22 cellular contexts compared by ENCODE assay signal in the genomic region with DNA sequence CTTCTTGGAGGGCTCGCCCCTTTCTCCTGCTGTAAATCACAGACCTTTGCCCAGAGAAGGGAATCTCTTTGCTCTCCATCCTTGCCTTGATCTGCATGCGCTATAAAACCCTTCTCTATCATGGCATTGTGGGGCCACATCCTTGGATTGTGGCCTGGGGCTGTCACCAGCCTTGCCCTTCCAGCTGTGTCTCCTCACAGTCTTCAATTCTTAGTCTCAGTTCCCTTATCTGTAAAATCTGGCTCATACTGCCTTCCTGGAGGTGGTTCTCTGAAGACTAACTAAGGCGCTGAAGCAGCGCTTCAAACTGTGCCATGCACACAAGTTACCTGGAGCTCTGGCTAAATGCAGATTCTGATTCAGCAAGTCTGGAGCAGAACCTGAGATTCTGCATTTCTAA.
"Had no signal": no experiment of that assay in that cellular context is flagged by ENCODE, and none has a peak within 500 bp of the region (broad histone marks: within the 10 kb centered on the region; RNA-seq: fewer than 3 reads in every experiment).

No MANE protein-coding gene starts in this region.

- H3K4me3 ChIP-seq: colonic mucosa, gastroesophageal sphincter, heart left ventricle, spleen, tibial nerve had no signal

- H3K9me3 ChIP-seq: colonic mucosa, gastroesophageal sphincter, heart left ventricle, spleen, tibial nerve had no signal

- H3K27me3 ChIP-seq: brain microvascular endothelial cell, colonic mucosa, gastroesophageal sphincter, heart left ventricle, spleen, tibial nerve had no signal

- H3K36me3 ChIP-seq: brain microvascular endothelial cell, colonic mucosa, gastroesophageal sphincter, heart left ventricle, spleen, tibial nerve had no signal

- DNase-seq: activated CD4-positive, alpha-beta T cell treated with anti-CD3 and anti-CD28 coated beads, Interleukin-2, amount 50 U/mL, for 1 hour; activated CD4-positive, CD25-positive, alpha-beta regulatory T cell treated with anti-CD3 and anti-CD28 coated beads, Interleukin-2, amount 50 U/mL, for 72 hours; activated CD8-positive, alpha-beta memory T cell treated with anti-CD3 and anti-CD28 coated beads, Interleukin-2, amount 50 U/mL, for 48 hours; activated effector memory CD4-positive, alpha-beta T cell treated with Interleukin-2 at 50 U/mL for 16 hours; activated naive CD4-positive, alpha-beta T cell treated with anti-CD3 and anti-CD28 coated beads, Interleukin-2, amount 10 ng/mL, durations not matched to agents 7 days and 5 days; activated naive CD8-positive, alpha-beta T cell treated with anti-CD3 and anti-CD28 coated beads, Interleukin-2, amount 50 U/mL, for 24 hours; activated T-cell treated with anti-CD3 and anti-CD28 coated beads, Interleukin-2, amount 50 U/mL, for 48 hours; anterior cingulate cortex; brain microvascular endothelial cell; central memory CD4-positive, alpha-beta T cell; colonic mucosa; heart left ventricle; kidney; nucleus accumbens; posterior cingulate gyrus; retina; spleen; stimulated activated naive B cell treated with anti-CD40 and anti-IgM and Interleukin-4, amounts not matched to agents 10 μg/mL and 1 μg/mL and 100 μg/mL, for 72 hours had no signal

- H3K4me1 ChIP-seq: colonic mucosa, gastroesophageal sphincter, heart left ventricle, spleen, tibial nerve had no signal

- H3K27ac ChIP-seq: brain microvascular endothelial cell, colonic mucosa, gastroesophageal sphincter, heart left ventricle, tibial nerve, VCaP had no signal

- ATAC-seq: activated naive CD8-positive, alpha-beta T cell treated with anti-CD3 and anti-CD28 coated beads, Interleukin-2, amount 50 U/mL, for 24 hours; gastroesophageal sphincter; heart left ventricle; left lobe of liver had no signal

- FAIRE-seq: kidney had no signal
